ENCODE assay signal across 27 cellular contexts in the genomic region with DNA sequence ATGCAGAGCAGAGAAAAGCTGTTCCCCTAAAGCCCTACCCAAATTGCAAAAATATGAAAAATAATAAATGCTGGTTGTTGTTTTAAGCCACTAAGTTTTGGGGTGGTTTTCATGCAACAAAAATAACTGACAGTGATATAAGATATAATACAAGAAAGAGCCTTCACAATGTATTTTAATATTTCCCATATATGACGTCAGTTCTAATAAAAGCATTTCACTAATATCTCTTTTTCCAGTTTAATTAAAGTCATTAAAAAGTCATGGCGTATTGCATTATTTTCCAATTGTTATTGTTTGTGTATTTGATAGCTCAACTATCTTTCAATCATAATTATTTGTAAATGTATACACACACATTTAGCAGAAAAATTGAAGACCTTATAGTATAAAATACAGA.
"Had no signal": no experiment of that assay in that cellular context is flagged by ENCODE, and none has a peak within 500 bp of the region (broad histone marks: within the 10 kb centered on the region; RNA-seq: fewer than 3 reads in every experiment).

No MANE protein-coding gene starts in this region.

- H3K36me3 ChIP-seq: stomach, suprapubic skin, thoracic aorta, thyroid gland, tibial artery, tibial nerve, transverse colon, upper lobe of left lung, upper lobe of right lung, uterus, vagina had no signal

- H3K9me3 ChIP-seq: stomach, suprapubic skin, testis, thoracic aorta, thyroid gland, tibial artery, tibial nerve, transverse colon, upper lobe of left lung, upper lobe of right lung, uterus, vagina had no signal

- H3K27me3 ChIP-seq: stomach, suprapubic skin, testis, thyroid gland, tibial artery, tibial nerve, transverse colon, upper lobe of left lung, upper lobe of right lung, uterus, vagina had no signal

- H3K27ac ChIP-seq: stomach, suprapubic skin, testis, thoracic aorta, thyroid gland, tibial artery, tibial nerve, transverse colon, upper lobe of left lung, upper lobe of right lung, uterus, vagina had no signal

- ATAC-seq: stimulated activated effector memory CD8-positive, alpha-beta T cell treated with anti-CD3 and anti-CD28 coated beads, Interleukin-12 subunit alpha, Interleukin-12 subunit beta, amount 100 ng/mL, for 72 hours; stimulated activated memory B cell treated with anti-CD40 and anti-IgM and Interleukin-4, amounts not matched to agents 10 μg/mL and 1 μg/mL and 100 μg/mL, for 72 hours; stimulated activated naive B cell treated with anti-CD40 and anti-IgM and Interleukin-4, amounts not matched to agents 10 μg/mL and 1 μg/mL and 100 μg/mL, for 72 hours; stimulated activated naive CD8-positive, alpha-beta T cell treated with anti-CD3 and anti-CD28 coated beads, Interleukin-15, amount 100 ng/mL, for 72 hours; stimulated activated naive CD8-positive, alpha-beta T cell treated with anti-CD3 and anti-CD28 coated beads, Interleukin-15, Interleukin-2, amounts not matched to agents 100 U/mL and 50 U/mL, for 24 hours; upper lobe of right lung had no signal

- DNase-seq: stimulated activated CD4-positive, alpha-beta T cell treated with anti-CD3 and anti-CD28 coated beads, Interleukin-2, amount 100 ng/mL, for 48 hours; stimulated activated CD4-positive, alpha-beta T cell treated with anti-CD3 and anti-CD28 coated beads, Interleukin-4, amount 100 ng/mL, for 1 hour; stimulated activated CD4-positive, alpha-beta T cell treated with anti-CD3 and anti-CD28 coated beads, Interleukin-4, amount 100 ng/mL, for 24 hours; stimulated activated CD4-positive, alpha-beta T cell treated with anti-CD3 and anti-CD28 coated beads, Interleukin-4, amount 100 ng/mL, for 4 hours; stimulated activated CD8-positive, alpha-beta memory T cell treated with anti-CD3 and anti-CD28 coated beads, Interleukin-4, amount 100 ng/mL, for 48 hours; stimulated activated naive B cell treated with anti-CD40 and anti-IgM and Interleukin-4, amounts not matched to agents 10 μg/mL and 1 μg/mL and 100 μg/mL, for 72 hours; stimulated activated naive CD4-positive, alpha-beta T cell; stimulated activated naive CD4-positive, alpha-beta T cell treated with Interleukin-2 at 50 U/mL for 16 hours; stimulated activated naive CD8-positive, alpha-beta T cell treated with anti-CD3 and anti-CD28 coated beads, Interleukin-15, amount 100 ng/mL, for 72 hours; stimulated activated naive CD8-positive, alpha-beta T cell treated with anti-CD3 and anti-CD28 coated beads, Interleukin-15, Interleukin-2, amounts not matched to agents 100 U/mL and 50 U/mL, for 24 hours; stomach; substantia nigra; testis; thyroid gland; tibial artery; transverse colon; trophoblast cell; upper lobe of left lung; upper lobe of right lung; uterus had no signal

- FAIRE-seq: urothelium cell line had no signal

- H3K4me3 ChIP-seq: stomach, suprapubic skin, testis, thoracic aorta, thyroid gland, tibial artery, tibial nerve, transverse colon, upper lobe of left lung, upper lobe of right lung, uterus, vagina had no signal

- H3K4me1 ChIP-seq: stomach, suprapubic skin, testis, thyroid gland, tibial artery, tibial nerve, transverse colon, upper lobe of left lung, upper lobe of right lung, uterus, vagina had no signal
